8 cellular contexts compared by ENCODE assay signal in the genomic region with DNA sequence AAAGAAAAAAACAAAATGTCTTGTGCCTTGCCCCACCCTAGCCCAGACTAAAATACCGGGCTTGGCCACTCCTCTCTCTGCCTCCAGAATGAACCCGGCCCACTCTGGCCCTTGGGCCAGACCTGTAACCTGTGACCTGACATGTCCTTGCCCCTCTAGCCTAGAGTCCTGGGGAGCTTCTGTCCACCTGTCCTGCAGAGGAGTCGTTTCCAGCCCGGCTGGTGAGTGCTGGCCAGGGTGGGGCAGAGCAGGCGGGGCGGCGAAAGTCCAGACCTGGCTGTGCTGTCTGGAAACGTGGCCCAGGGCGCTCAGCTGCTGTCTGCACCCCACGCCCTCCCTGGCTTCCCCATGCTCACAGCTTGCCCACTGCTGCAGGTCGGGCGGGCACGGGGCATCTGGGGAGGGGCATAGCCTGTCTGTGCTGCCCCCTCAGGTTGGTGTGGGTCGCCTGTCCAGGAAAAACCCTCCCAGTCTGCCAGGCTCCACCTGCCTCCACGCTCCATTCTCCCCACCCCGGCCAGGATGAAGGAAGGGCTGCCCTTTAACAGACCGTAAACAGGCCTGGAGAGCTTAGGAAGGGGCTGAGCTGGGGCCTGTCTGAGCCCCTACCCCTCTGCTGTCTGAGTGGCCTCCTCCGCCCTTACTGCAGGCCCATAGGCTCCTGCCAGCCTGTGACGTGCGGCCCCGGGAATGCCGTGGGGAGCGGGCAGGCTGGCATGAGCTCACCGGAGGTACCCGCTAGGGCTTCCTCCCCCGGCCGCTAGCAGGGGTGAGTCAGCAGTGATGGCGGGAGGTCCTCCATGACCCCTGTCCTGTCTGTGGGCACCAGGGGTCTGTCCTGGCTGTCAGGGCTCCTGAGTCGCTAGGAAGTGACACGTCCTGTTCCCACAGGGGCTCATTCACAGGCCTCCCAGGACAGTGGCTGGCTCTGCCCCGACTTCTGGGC. TPM values are rescaled to one million over a fixed set of nuclear protein-coding genes. Genes with fewer than 3 reads are reported as not detected.
DNase-seq lines count a peak whose midpoint lies in the region; ATAC-seq, FAIRE-seq and TF ChIP-seq lines count a peak whose summit lies in the region.

No MANE protein-coding gene starts in this region.

- no peaks in the 10 kb centered on the region for H3K4me1 Mint-ChIP-seq in central memory CD8-positive, alpha-beta T cell
- no peaks in the 10 kb centered on the region for H3K4me1 Mint-ChIP-seq in type B pancreatic cell (ENCODE audit: unreplicated experiment)

- intact Hi-C loops in lower lobe of right lung (cut with DNase I): no loop called here

- peak overlapping the region; percentile 69 for H3K4me3 ChIP-seq in MG63
- H3K4me3 ChIP-seq in lower lobe of right lung: peak overlapping the region; percentile 85

- peak overlapping the region; percentile 91 for H3K27ac ChIP-seq in lower lobe of right lung

- TF ChIP-seq POLR2A in GM12891 (IDR thresholded peaks at IDR 0.05; ENCODE audit: low read depth, low read length): no peak

- peaks cover 76% of the 10 kb centered on the region for H3K4me1 ChIP-seq in lower lobe of right lung

- no peak for FAIRE-seq in GM12891 (lab: Jason Lieb, UNC)

- H3K27me3 Mint-ChIP-seq in central memory CD8-positive, alpha-beta T cell: peaks cover 8% of the 10 kb centered on the region
- H3K27me3 Mint-ChIP-seq in type B pancreatic cell: peaks cover 18% of the 10 kb centered on the region

- H3K9me3 Mint-ChIP-seq in central memory CD8-positive, alpha-beta T cell: no peaks in the 10 kb centered on the region
- H3K9me3 Mint-ChIP-seq in type B pancreatic cell: no peaks in the 10 kb centered on the region

- H3K27ac Mint-ChIP-seq in central memory CD8-positive, alpha-beta T cell (ENCODE audit: low read depth): no peak overlapping the region
- H3K27ac Mint-ChIP-seq in type B pancreatic cell: peak overlapping the region; percentile 89

- peak; percentile 56 for DNase-seq in Ammon's horn (ENCODE audit: low spot score)
- peak; percentile 99 for DNase-seq in MG63
- DNase-seq in central memory CD8-positive, alpha-beta T cell (ENCODE audit: low spot score in 2 of 2): no peak
- peak; percentile 85 for DNase-seq in lower lobe of right lung
- no peak for DNase-seq in type B pancreatic cell (ENCODE audit: extremely low spot score, unreplicated experiment)
- DNase-seq in stimulated activated CD4-positive, alpha-beta T cell treated with anti-CD3 and anti-CD28 coated beads, Interleukin-4, amount 100 ng/mL, for 4 hours: no peak
- DNase-seq in GM12891 (ENCODE audit: insufficient read length, low spot score): no peak

- peaks cover 51% of the 10 kb centered on the region for H3K36me3 ChIP-seq in MG63
- peaks cover 39% of the 10 kb centered on the region for H3K36me3 ChIP-seq in lower lobe of right lung

- H3K9me3 ChIP-seq in MG63 (no peaks in the 10 kb centered on the region), lower lobe of right lung (no peaks in the 10 kb centered on the region)

- H3K27me3 ChIP-seq in MG63: no peaks in the 10 kb centered on the region
- no peaks in the 10 kb centered on the region for H3K27me3 ChIP-seq in lower lobe of right lung (ENCODE audit: low read depth)

- H3K36me3 Mint-ChIP-seq in central memory CD8-positive, alpha-beta T cell (ENCODE audit: insufficient read depth): peaks cover 6% of the 10 kb centered on the region
- H3K36me3 Mint-ChIP-seq in type B pancreatic cell: no peaks in the 10 kb centered on the region

- peak overlapping the region; percentile 67 for H3K4me3 Mint-ChIP-seq in central memory CD8-positive, alpha-beta T cell
- peak overlapping the region; percentile 84 for H3K4me3 Mint-ChIP-seq in type B pancreatic cell

- ATAC-seq in central memory CD8-positive, alpha-beta T cell (replicated peaks; ENCODE audit: extremely low read depth, poor library complexity, severe bottlenecking): no peak
- ATAC-seq in lower lobe of right lung: peak; percentile 72 to 77
- no peak for ATAC-seq in GM18873 (IDR thresholded peaks at IDR 0.05; ENCODE audit: low FRiP score, unreplicated experiment)

- TF ChIP-seq CTCF in lower lobe of right lung (IDR thresholded peaks at IDR 0.05) (no peak), type B pancreatic cell (conservative IDR thresholded peaks at IDR 0.05) (no peak)

TF ChIP-seq in GM12891, 5 proteins besides CTCF, POLR2A, EP300 and RAD21:
- TF ChIP-seq SPI1 (IDR thresholded peaks at IDR 0.05; ENCODE audit: low read depth, low read length) (no peak), POLR2AphosphoS5 (IDR thresholded peaks at IDR 0.05; ENCODE audit: low read depth, low read length) (no peak), PAX5 (IDR thresholded peaks at IDR 0.05; ENCODE audit: insufficient read depth, low read length, severe bottlenecking) (no peak), TAF1 (IDR thresholded peaks at IDR 0.05; ENCODE audit: low read depth, low read length) (no peak), POU2F2 (IDR thresholded peaks at IDR 0.05; ENCODE audit: low read depth, low read length) (no peak)

RNA-seq across cellular contexts. Expression of gene CD151, which starts 1.9 kb away (rescaled TPM):
- total RNA-seq in MG63 (2014; rRNA removed; shearing (Covaris generic); ENCODE audit: low replicate concordance): 1,173 and 1,451 TPM in 2 replicates
- total RNA-seq in lower lobe of right lung: 387 TPM
- 126 and 128 TPM in 2 replicates for total RNA-seq in type B pancreatic cell (ENCODE audit: low replicate concordance)
- polyA plus RNA-seq in GM12891 (2012; ENCODE audit: low read depth, missing spikeins): 11.5 TPM

RNA-seq across cellular contexts. Expression of gene CRACR2B, which starts 6.9 kb away (rescaled TPM):
- not detected in 2 replicates for total RNA-seq in MG63 (2014; rRNA removed; shearing (Covaris generic); ENCODE audit: low replicate concordance)
- total RNA-seq in lower lobe of right lung (43.6 TPM), type B pancreatic cell (ENCODE audit: low replicate concordance) (10.3 and 19.3 TPM in 2 replicates)
- 3.6 TPM for polyA plus RNA-seq in GM12891 (2012; ENCODE audit: low read depth, missing spikeins)

RNA-seq across cellular contexts. Expression of gene POLR2L, which starts 7.7 kb away (rescaled TPM):
- total RNA-seq in MG63 (2014; rRNA removed; shearing (Covaris generic); ENCODE audit: low replicate concordance): 9.7 and 190 TPM in 2 replicates
- total RNA-seq in lower lobe of right lung (127 TPM), type B pancreatic cell (ENCODE audit: low replicate concordance) (106 and 134 TPM in 2 replicates)
- polyA plus RNA-seq in GM12891 (2012; ENCODE audit: low read depth, missing spikeins): 195 TPM

RNA-seq across cellular contexts. Expression of gene TSPAN4, which starts 8.0 kb away (rescaled TPM):
- 222 and 399 TPM in 2 replicates for total RNA-seq in MG63 (2014; rRNA removed; shearing (Covaris generic); ENCODE audit: low replicate concordance)
- 140 TPM for total RNA-seq in lower lobe of right lung
- total RNA-seq in type B pancreatic cell (ENCODE audit: low replicate concordance): 12.8 and 43.2 TPM in 2 replicates
- 5.6 TPM for polyA plus RNA-seq in GM12891 (2012; ENCODE audit: low read depth, missing spikeins)

RNA-seq across cellular contexts. Expression of gene PNPLA2, which starts 15.9 kb away (rescaled TPM):
- 4.2 and 12.4 TPM in 2 replicates for total RNA-seq in MG63 (2014; rRNA removed; shearing (Covaris generic); ENCODE audit: low replicate concordance)
- total RNA-seq in lower lobe of right lung: 137 TPM
- 47.8 and 55.6 TPM in 2 replicates for total RNA-seq in type B pancreatic cell (ENCODE audit: low replicate concordance)
- polyA plus RNA-seq in GM12891 (2012; ENCODE audit: low read depth, missing spikeins): 14.8 TPM

Comparison
In these comparisons a context has a peak if more than half of its experiments do, and no peak if none do; other contexts are left out.
1. DNase-seq: peak in Ammon's horn (single experiment), MG63 (single experiment) and lower lobe of right lung (single experiment); none in central memory CD8-positive, alpha-beta T cell (0 of 2), type B pancreatic cell (single experiment), stimulated activated CD4-positive, alpha-beta T cell treated with anti-CD3 and anti-CD28 coated beads, Interleukin-4, amount 100 ng/mL, for 4 hours (0 of 2) and GM12891 (single experiment).
2. ATAC-seq: peak in lower lobe of right lung (2 of 2); none in central memory CD8-positive, alpha-beta T cell (single experiment) and GM18873 (single experiment).
3. RNA of gene CRACR2B, which starts 6.9 kb away (total RNA-seq): 43.6 TPM in lower lobe of right lung (single experiment) and 10.3 to 19.3 TPM in type B pancreatic cell; not detected in MG63; every median in the first group is over 10 times any median in the second.